8 cellular contexts compared by ENCODE assay signal in the genomic region with DNA sequence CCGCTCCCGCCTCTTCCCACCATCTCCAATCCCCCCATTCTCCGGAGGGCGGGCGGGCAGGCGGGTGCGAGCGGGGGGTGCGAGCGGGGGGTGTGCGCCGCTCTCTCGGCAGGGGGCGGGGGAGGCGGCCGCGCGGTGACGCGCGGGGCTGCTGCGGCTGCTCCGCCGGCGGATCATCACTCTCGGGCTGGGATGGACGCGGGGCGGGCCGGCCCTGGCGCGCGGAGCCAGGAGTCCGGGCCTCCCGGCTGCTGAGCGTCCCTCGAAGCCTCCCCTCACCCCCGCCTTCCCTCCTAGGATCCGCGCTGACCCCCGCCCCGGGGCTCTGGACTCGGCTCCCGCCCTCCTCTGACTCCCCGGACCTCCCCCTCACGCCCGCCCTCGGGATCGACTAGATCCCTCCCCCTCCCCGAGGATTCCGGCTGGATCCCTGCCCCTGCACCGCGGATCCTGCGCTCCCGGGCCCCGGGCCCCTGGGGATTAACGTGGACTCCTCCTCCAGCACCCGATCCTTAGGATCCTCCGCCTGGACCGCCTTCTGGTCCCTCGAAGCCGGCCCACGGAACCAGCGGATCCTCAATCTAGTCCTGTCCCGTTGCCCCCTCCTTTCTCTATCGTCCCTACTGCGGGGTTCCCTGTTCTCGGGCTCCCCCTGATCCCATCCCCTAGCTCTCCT. TPM values are rescaled to one million over a fixed set of nuclear protein-coding genes. Genes with fewer than 3 reads are reported as not detected.
DNase-seq lines count a peak whose midpoint lies in the region; ATAC-seq and TF ChIP-seq lines count a peak whose summit lies in the region.

No MANE protein-coding gene starts in this region.

- H3K4me3 Mint-ChIP-seq in activated T-cell treated with anti-CD3 and anti-CD28 coated beads, Interleukin-2, amount 50 U/mL, for 24 hours: peak overlapping the region; percentile 92
- peak overlapping the region; percentile 95 for H3K4me3 Mint-ChIP-seq in activated CD4-positive, alpha-beta memory T cell treated with anti-CD3 and anti-CD28 coated beads, Interleukin-2, amount 10 ng/mL, durations not matched to agents 7 days and 5 days

- H3K4me3 ChIP-seq in esophagus squamous epithelium (peak overlapping the region; percentile 43 to 92 (median 74)), neuron (ENCODE audit: low read length) (peak overlapping the region; percentile 64), aorta (ENCODE audit: low read length in 2 of 2) (peak overlapping the region; percentile 59 to 82)

- H3K9me3 Mint-ChIP-seq in activated T-cell treated with anti-CD3 and anti-CD28 coated beads, Interleukin-2, amount 50 U/mL, for 24 hours: no peaks in the 10 kb centered on the region
- H3K9me3 Mint-ChIP-seq in activated CD4-positive, alpha-beta memory T cell treated with anti-CD3 and anti-CD28 coated beads, Interleukin-2, amount 10 ng/mL, durations not matched to agents 7 days and 5 days: no peaks in the 10 kb centered on the region

- peaks cover 11% of the 10 kb centered on the region for H3K36me3 Mint-ChIP-seq in activated T-cell treated with anti-CD3 and anti-CD28 coated beads, Interleukin-2, amount 50 U/mL, for 24 hours (ENCODE audit: low read depth)
- H3K36me3 Mint-ChIP-seq in activated CD4-positive, alpha-beta memory T cell treated with anti-CD3 and anti-CD28 coated beads, Interleukin-2, amount 10 ng/mL, durations not matched to agents 7 days and 5 days (ENCODE audit: low read depth): peaks cover 4% of the 10 kb centered on the region

- TF ChIP-seq CTCF in esophagus squamous epithelium (IDR thresholded peaks at IDR 0.05): no peak
- no peak for TF ChIP-seq CTCF in GM13976 (IDR thresholded peaks at IDR 0.05; ENCODE audit: borderline replicate concordance, control extremely low read depth, extremely low read depth, insufficient read depth, missing control alignments)

- intact Hi-C loops in esophagus squamous epithelium (cut with DNase I): no loop called here
- intact Hi-C loops in aorta (cut with DNase I): no loop called here

- peaks cover 0 to 10% (median 0%) of the 10 kb centered on the region in 4 donors for H3K27me3 ChIP-seq in esophagus squamous epithelium
- no peaks in the 10 kb centered on the region for H3K27me3 ChIP-seq in neuron (ENCODE audit: insufficient read depth, low read length)
- no peaks in the 10 kb centered on the region for H3K27me3 ChIP-seq in aorta (ENCODE audit: control insufficient read depth in 1 of 2, insufficient read depth in 2 of 2, low read length in 1 of 2)

- CTCF ChIA-PET in activated CD4-positive, alpha-beta memory T cell treated with anti-CD3 and anti-CD28 coated beads, Interleukin-2, amount 10 ng/mL, durations not matched to agents 7 days and 5 days (lab: Charles Lee): interaction anchor here (0.8 to 3.4 kb wide), 4 partner anchors 16 to 184 kb away, joined by 3 to 18 read pairs (median 5); a partner anchor contains a TSS

- peaks cover 8% of the 10 kb centered on the region for H3K27me3 Mint-ChIP-seq in activated T-cell treated with anti-CD3 and anti-CD28 coated beads, Interleukin-2, amount 50 U/mL, for 24 hours
- H3K27me3 Mint-ChIP-seq in activated CD4-positive, alpha-beta memory T cell treated with anti-CD3 and anti-CD28 coated beads, Interleukin-2, amount 10 ng/mL, durations not matched to agents 7 days and 5 days: peaks cover 19% of the 10 kb centered on the region

- TF ChIP-seq POLR2A in esophagus squamous epithelium (IDR thresholded peaks at IDR 0.05): peak in 2 of 4 donors; percentile 63 to 66

- in situ Hi-C loops in GM13976 (cut with MboI; ENCODE audit: low sequenced_read_pairs, unreplicated experiment): no loop called here

- ATAC-seq in aorta (ENCODE audit: low FRiP score): peak; percentile 82

- no CpG with 5 or more reads among the region's 68 CpGs for WGBS in esophagus squamous epithelium, 2 donors
- 0 to 1% methylated on average over 32 to 68 of the region's 68 CpGs for WGBS in aorta, 2 donors

- H3K4me1 ChIP-seq in esophagus squamous epithelium (peaks cover 13 to 42% (median 26%) of the 10 kb centered on the region in 3 donors), neuron (ENCODE audit: insufficient read depth, low read length) (peaks cover 27% of the 10 kb centered on the region), aorta (ENCODE audit: control insufficient read depth in 1 of 2, insufficient read depth in 2 of 2, low read length in 2 of 2) (no peaks in the 10 kb centered on the region)

- H3K27ac ChIP-seq in esophagus squamous epithelium (peak overlapping the region; percentile 85 to 95 (median 92)), aorta (ENCODE audit: low read depth in 1 of 2, low read length in 2 of 2) (peak overlapping the region; percentile 70 to 76)

- H3K4me1 Mint-ChIP-seq in activated T-cell treated with anti-CD3 and anti-CD28 coated beads, Interleukin-2, amount 50 U/mL, for 24 hours (ENCODE audit: low read depth): peaks cover 17% of the 10 kb centered on the region
- peaks cover 25% of the 10 kb centered on the region for H3K4me1 Mint-ChIP-seq in activated CD4-positive, alpha-beta memory T cell treated with anti-CD3 and anti-CD28 coated beads, Interleukin-2, amount 10 ng/mL, durations not matched to agents 7 days and 5 days

- H3K9me3 ChIP-seq in esophagus squamous epithelium: no peaks in the 10 kb centered on the region
- H3K9me3 ChIP-seq in neuron (ENCODE audit: low read length): no peaks in the 10 kb centered on the region
- no peaks in the 10 kb centered on the region for H3K9me3 ChIP-seq in aorta (ENCODE audit: control insufficient read depth, low read length)

- H3K36me3 ChIP-seq in esophagus squamous epithelium: peaks cover 0 to 17% (median 0%) of the 10 kb centered on the region in 3 donors
- peaks cover 17% of the 10 kb centered on the region for H3K36me3 ChIP-seq in neuron (ENCODE audit: insufficient read depth, low read length)
- H3K36me3 ChIP-seq in aorta (ENCODE audit: control insufficient read depth in 1 of 2, insufficient read depth in 2 of 2, low read length in 1 of 2): no peaks in the 10 kb centered on the region

- POLR2A ChIA-PET in activated CD4-positive, alpha-beta memory T cell treated with anti-CD3 and anti-CD28 coated beads, Interleukin-2, amount 10 ng/mL, durations not matched to agents 7 days and 5 days (lab: Charles Lee): interaction anchor here (0.8 to 3.0 kb wide), 14 partner anchors 9 to 282 kb away, joined by 3 to 24 read pairs (median 6); a partner anchor contains a TSS

- H3K27ac Mint-ChIP-seq in activated T-cell treated with anti-CD3 and anti-CD28 coated beads, Interleukin-2, amount 50 U/mL, for 24 hours: peak overlapping the region; percentile 98
- peak overlapping the region; percentile 91 for H3K27ac Mint-ChIP-seq in activated CD4-positive, alpha-beta memory T cell treated with anti-CD3 and anti-CD28 coated beads, Interleukin-2, amount 10 ng/mL, durations not matched to agents 7 days and 5 days

- no peak for DNase-seq in activated T-cell treated with anti-CD3 and anti-CD28 coated beads, Interleukin-2, amount 50 U/mL, for 24 hours
- DNase-seq in activated T-cell treated with anti-CD3 and anti-CD28 coated beads, Interleukin-2, amount 50 U/mL, for 1 hour: no peak
- DNase-seq in HuH-7.5 (ENCODE audit: low spot score): peak; percentile 66
- DNase-seq in activated CD4-positive, alpha-beta memory T cell treated with anti-CD3 and anti-CD28 coated beads, Interleukin-2, amount 10 ng/mL, durations not matched to agents 7 days and 5 days: no peak
- DNase-seq in esophagus squamous epithelium (lab: John Stamatoyannopoulos, UW): no peak
- DNase-seq in aorta: peak; percentile 81 to 89
- DNase-seq in GM13976 (ENCODE audit: low spot score): no peak

- H2AFZ ChIP-seq in neuron (ENCODE audit: low read depth, low read length): no peak overlapping the region

RNA-seq across cellular contexts. Expression of a gene that starts 1.0 kb away (rescaled TPM):
- 10 to 100 TPM; 73.2 to 77.0 TPM for total RNA-seq in activated CD4-positive, alpha-beta memory T cell treated with anti-CD3 and anti-CD28 coated beads, Interleukin-2, amount 10 ng/mL, durations not matched to agents 7 days and 5 days
- total RNA-seq in esophagus squamous epithelium (10 to 100 TPM; 27.9 to 88.0 (median 66.7) TPM), aorta (10 to 100 TPM; 35.0 to 40.1 TPM)
- 100 to 1,000 TPM; 134 to 224 TPM for polyA plus RNA-seq in aorta

RNA-seq across cellular contexts. Expression of a gene that starts 2.8 kb away (rescaled TPM):
- total RNA-seq in activated CD4-positive, alpha-beta memory T cell treated with anti-CD3 and anti-CD28 coated beads, Interleukin-2, amount 10 ng/mL, durations not matched to agents 7 days and 5 days: 1 to 10 TPM; 3.2 to 3.7 TPM
- total RNA-seq in esophagus squamous epithelium: 1 to 10 TPM; 1.4 to 5.3 (median 2.0) TPM
- total RNA-seq in aorta: 10 to 100 TPM; 32.9 to 49.9 TPM
- polyA plus RNA-seq in aorta: 10 to 100 TPM in 1 of 2 donors, 1 to 10 TPM in 1; 2.4 to 28.8 TPM

RNA-seq across cellular contexts. Expression of a gene that starts 10.6 kb away (rescaled TPM):
- total RNA-seq in activated CD4-positive, alpha-beta memory T cell treated with anti-CD3 and anti-CD28 coated beads, Interleukin-2, amount 10 ng/mL, durations not matched to agents 7 days and 5 days: 100 to 1,000 TPM; 149 to 156 TPM
- total RNA-seq in esophagus squamous epithelium: 10 to 100 TPM; 18.6 to 33.5 (median 24.7) TPM
- 10 to 100 TPM; 41.2 to 43.1 TPM for total RNA-seq in aorta
- polyA plus RNA-seq in aorta: 10 to 100 TPM; 20.5 to 70.8 TPM

RNA-seq across cellular contexts. Expression of a gene that starts 15.2 kb away (rescaled TPM):
- total RNA-seq in activated CD4-positive, alpha-beta memory T cell treated with anti-CD3 and anti-CD28 coated beads, Interleukin-2, amount 10 ng/mL, durations not matched to agents 7 days and 5 days: not detected
- not detected for total RNA-seq in esophagus squamous epithelium
- not detected for total RNA-seq in aorta
- polyA plus RNA-seq in aorta: not detected

RNA-seq across cellular contexts. Expression of a gene that starts 20.5 kb away (rescaled TPM):
- not detected for total RNA-seq in activated CD4-positive, alpha-beta memory T cell treated with anti-CD3 and anti-CD28 coated beads, Interleukin-2, amount 10 ng/mL, durations not matched to agents 7 days and 5 days
- total RNA-seq in esophagus squamous epithelium: not detected
- total RNA-seq in aorta: not detected
- polyA plus RNA-seq in aorta: not detected

Comparison
In these comparisons a context has a peak if more than half of its experiments do, and no peak if none do; other contexts are left out.
1. DNase-seq: peak in HuH-7.5 (single experiment) and aorta (2 of 2); none in activated T-cell treated with anti-CD3 and anti-CD28 coated beads, Interleukin-2, amount 50 U/mL, for 24 hours (single experiment), activated T-cell treated with anti-CD3 and anti-CD28 coated beads, Interleukin-2, amount 50 U/mL, for 1 hour (single experiment), activated CD4-positive, alpha-beta memory T cell treated with anti-CD3 and anti-CD28 coated beads, Interleukin-2, amount 10 ng/mL, durations not matched to agents 7 days and 5 days (single experiment), esophagus squamous epithelium (single experiment) and GM13976 (single experiment).
2. RNA of a gene that starts 2.8 kb away (total RNA-seq): 32.9 to 49.9 TPM in aorta; 3.2 to 3.7 TPM in activated CD4-positive, alpha-beta memory T cell treated with anti-CD3 and anti-CD28 coated beads, Interleukin-2, amount 10 ng/mL, durations not matched to agents 7 days and 5 days and 1.4 to 5.3 TPM in esophagus squamous epithelium; every median in the first group is over 4 times any median in the second.
3. Peak in every context shown above with its lines, with median percentiles within 50 percentile points of each other: H3K4me3 ChIP-seq.